In the genomic region with DNA sequence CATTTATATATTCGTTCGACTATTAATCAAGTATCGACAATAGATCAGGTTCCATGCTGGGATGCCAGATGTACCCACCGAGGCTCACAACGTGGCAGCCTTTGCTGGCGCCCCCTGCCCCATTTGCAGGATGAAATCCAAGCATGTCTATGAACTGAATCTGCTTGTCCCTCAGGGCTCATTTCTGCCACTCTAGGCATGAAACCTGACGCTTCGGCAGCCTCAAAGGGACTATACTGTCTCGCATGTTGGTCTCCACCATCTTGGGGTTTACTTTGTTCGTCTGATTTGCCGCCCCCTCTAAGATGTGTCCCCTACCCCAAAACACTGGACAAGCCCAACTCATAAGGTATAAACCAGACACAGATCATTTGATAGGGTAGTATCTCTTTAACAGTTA, we compare ENCODE assay signal across 26 cellular contexts. TPM values are rescaled to one million over a fixed set of nuclear protein-coding genes. Genes with fewer than 3 reads are reported as not detected.
"Had no signal": no experiment of that assay in that cellular context is flagged by ENCODE, and none has a peak within 500 bp of the region (broad histone marks: within the 10 kb centered on the region; RNA-seq: fewer than 3 reads in every experiment).

No MANE protein-coding gene starts in this region.

- DNase-seq: activated B cell treated with CpG ODN at 0.5 μM for 24 hours; activated CD4-positive, alpha-beta memory T cell treated with anti-CD3 and anti-CD28 coated beads, Interleukin-2, amount 10 ng/mL, durations not matched to agents 7 days and 5 days; activated CD4-positive, alpha-beta T cell treated with anti-CD3 and anti-CD28 coated beads for 4 hours; activated CD4-positive, alpha-beta T cell treated with anti-CD3 and anti-CD28 coated beads, Interleukin-2, amount 10 ng/mL, durations not matched to agents 7 days and 5 days; activated CD4-positive, alpha-beta T cell treated with anti-CD3 and anti-CD28 coated beads, Interleukin-2, amount 50 U/mL, for 48 hours; activated CD8-positive, alpha-beta memory T cell treated with anti-CD3 and anti-CD28 coated beads for 24 hours; activated CD8-positive, alpha-beta memory T cell treated with anti-CD3 and anti-CD28 coated beads, Interleukin-2, amount 10 ng/mL, durations not matched to agents 7 days and 5 days; activated CD8-positive, alpha-beta memory T cell treated with anti-CD3 and anti-CD28 coated beads, Interleukin-2, amount 50 U/mL, for 48 hours; activated CD8-positive, alpha-beta T cell treated with anti-CD3 and anti-CD28 coated beads, Interleukin-2, amount 10 ng/mL, durations not matched to agents 7 days and 5 days; activated effector memory CD4-positive, alpha-beta T cell treated with Interleukin-2 at 50 U/mL for 16 hours; activated gamma-delta T cell; activated naive CD4-positive, alpha-beta T cell treated with anti-CD3 and anti-CD28 coated beads, Interleukin-2, amount 10 ng/mL, durations not matched to agents 7 days and 5 days; activated naive CD4-positive, alpha-beta T cell treated with Interleukin-2 at 50 U/mL for 16 hours; activated naive CD8-positive, alpha-beta T cell treated with anti-CD3 and anti-CD28 coated beads, Interleukin-2, amount 10 ng/mL, durations not matched to agents 7 days and 5 days; activated naive CD8-positive, alpha-beta T cell treated with anti-CD3 and anti-CD28 coated beads, Interleukin-2, amount 50 U/mL, for 24 hours; activated T-cell treated with anti-CD3 and anti-CD28 coated beads, Interleukin-2, amount 50 U/mL, for 24 hours; activated T-cell treated with anti-CD3 and anti-CD28 coated beads, Interleukin-2, amount 50 U/mL, for 48 hours; amygdala; anterior cingulate cortex; cerebellar nuclear complex; T-helper 1 cell; T-helper 2 cell; T-helper 9 cell had no signal

- H3K27ac ChIP-seq: ascending aorta, cardiac muscle cell, VCaP had no signal

- H3K9me3 ChIP-seq: ascending aorta had no signal

- H3K27me3 ChIP-seq: ascending aorta, cardiac muscle cell had no signal

- H3K36me3 ChIP-seq: cardiac muscle cell had no signal

- H3K4me3 ChIP-seq: ascending aorta, cardiac muscle cell had no signal

- H3K4me1 ChIP-seq: ascending aorta had no signal

RNA-seq across cellular contexts. Expression of a gene that starts 36.7 kb away (rescaled TPM):
- total RNA-seq: ascending aorta had no signal
- polyA plus RNA-seq: cardiac muscle cell had no signal
